ENCODE assay signal across 2 cellular contexts in genomic region chr9:133368249-133368881, GRCh38.
TF ChIP-seq lines count a peak whose summit lies in the region.

No MANE protein-coding gene starts in this region.

TF ChIP-seq in IMR-90, 13 proteins besides CTCF, POLR2A, EP300 and RAD21:
- no peak for TF ChIP-seq CHD1 (IDR thresholded peaks at IDR 0.05; ENCODE audit: low read depth, low read length)
- no peak for TF ChIP-seq MXI1 (IDR thresholded peaks at IDR 0.05; ENCODE audit: borderline replicate concordance, low read depth, low read length)
- TF ChIP-seq BHLHE40 (IDR thresholded peaks at IDR 0.05; ENCODE audit: low read depth, low read length) = no peak
- TF ChIP-seq CEBPB (IDR thresholded peaks at IDR 0.05; ENCODE audit: low read depth, low read length) = no peak
- TF ChIP-seq ELK1 (IDR thresholded peaks at IDR 0.05; ENCODE audit: borderline replicate concordance, low read depth, low read length) = no peak
- no peak for TF ChIP-seq USF2 (IDR thresholded peaks at IDR 0.05; ENCODE audit: low read depth, low read length)
- TF ChIP-seq NFE2L2 (IDR thresholded peaks at IDR 0.05; ENCODE audit: low read depth, low read length) = no peak
- TF ChIP-seq FOS (IDR thresholded peaks at IDR 0.05; ENCODE audit: low read depth, low read length) = no peak
- TF ChIP-seq MAFK (IDR thresholded peaks at IDR 0.05; ENCODE audit: low read depth, low read length) = no peak
- TF ChIP-seq MAZ (IDR thresholded peaks at IDR 0.05; ENCODE audit: borderline replicate concordance, low read depth, low read length) = no peak
- TF ChIP-seq RCOR1 (IDR thresholded peaks at IDR 0.05; ENCODE audit: insufficient replicate concordance, low read length) = no peak

TF ChIP-seq in endothelial cell of umbilical vein, 7 proteins besides CTCF, POLR2A, EP300 and RAD21:
- TF ChIP-seq MAX (IDR thresholded peaks at IDR 0.05; ENCODE audit: insufficient read depth, insufficient read length) (no peak), FOS (IDR thresholded peaks at IDR 0.05; ENCODE audit: borderline replicate concordance, insufficient read depth, low read length) (no peak), GATA2 (IDR thresholded peaks at IDR 0.05; ENCODE audit: insufficient read depth, insufficient read length, low read depth, low read length) (no peak), JUN (IDR thresholded peaks at IDR 0.05; ENCODE audit: borderline replicate concordance, insufficient read depth, insufficient read length, low read depth) (peak; percentile 7), MYC (IDR thresholded peaks at IDR 0.05; ENCODE audit: low read depth, low read length) (no peak), EZH2 (IDR thresholded peaks at IDR 0.05; ENCODE audit: borderline replicate concordance, low read depth, low read length, severe bottlenecking) (no peak)
